In the genomic region with DNA sequence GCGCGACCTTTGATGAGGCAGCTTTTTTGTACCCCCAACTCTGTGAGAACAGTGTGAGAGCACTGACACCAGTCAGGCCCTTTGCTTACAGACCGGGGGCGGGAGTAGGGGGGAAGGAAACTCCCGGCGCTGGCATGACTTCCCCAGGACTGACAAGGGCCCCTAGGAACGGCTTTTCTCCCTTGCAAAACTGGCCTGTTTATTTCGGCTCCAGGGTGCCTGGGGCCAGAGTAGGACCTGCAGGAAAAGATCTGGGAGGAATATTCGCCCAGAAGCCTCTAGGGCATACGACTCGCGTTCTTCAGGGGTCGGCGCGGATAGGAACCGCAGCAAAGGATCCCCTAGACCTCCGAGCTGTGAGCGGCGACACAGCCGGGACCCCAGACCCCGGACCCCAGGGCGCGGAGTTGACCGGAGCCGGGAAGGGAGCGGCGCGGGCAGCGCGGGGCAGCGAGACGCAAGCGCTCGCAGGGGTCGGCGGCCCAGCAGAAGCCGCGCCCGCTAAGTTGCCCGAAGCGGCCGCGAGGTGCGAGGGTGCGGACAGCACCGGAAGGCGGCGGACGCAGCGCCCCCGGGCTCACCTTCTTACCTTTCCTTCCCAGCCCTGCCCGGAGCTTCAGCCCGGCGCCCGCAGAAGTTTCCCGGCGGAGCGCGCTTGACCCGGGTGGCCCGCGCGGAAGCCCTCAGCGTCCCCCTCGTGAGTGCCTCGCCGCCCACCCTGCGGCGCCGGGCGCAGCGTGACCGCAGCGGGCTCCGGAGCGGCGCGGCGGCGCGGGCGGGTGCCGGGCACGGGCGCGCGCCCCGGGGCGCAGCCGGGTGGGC, we compare ENCODE assay signal across 8 cellular contexts. TPM values are rescaled to one million over a fixed set of nuclear protein-coding genes. Genes with fewer than 3 reads are reported as not detected.
DNase-seq lines count a peak whose midpoint lies in the region; ATAC-seq and TF ChIP-seq lines count a peak whose summit lies in the region.

Gene POPDC3 (minus strand): TSS at position 771 of the 822 bp plus-strand sequence. CDS start 18,105 bp downstream, outside the sequence.

- H3K4me3 ChIP-seq in dorsolateral prefrontal cortex (peak within 1 kb of the TSS; percentile 52 to 82 (median 73)), lower lobe of right lung (peak within 1 kb of the TSS; percentile 50), testis (peak within 1 kb of the TSS; percentile 55 to 73)

- TF ChIP-seq CTCF in dorsolateral prefrontal cortex (IDR thresholded peaks at IDR 0.05 in 54 of 56, conservative IDR thresholded peaks at IDR 0.05 in 2 of 56; ENCODE audit: low read depth in 1 of 56, partially characterized antibody in 56 of 56) (peak in 2 of 56 donors; percentile 18), lower lobe of right lung (IDR thresholded peaks at IDR 0.05) (no peak), testis (IDR thresholded peaks at IDR 0.05) (no peak)

- H3K36me3 ChIP-seq in lower lobe of right lung (no peaks in the 10 kb centered on the region), testis (ENCODE audit: low read depth, missing control alignments) (no peaks in the 10 kb centered on the region)

- intact Hi-C loops in dorsolateral prefrontal cortex (cut with DNase I) (loop anchor here (2.0 to 10.0 kb wide), 3 partner anchors 43 to 223 kb away; partner anchors contain the start of gene PREP (in 1 of the 2)), lower lobe of right lung (cut with DNase I) (no loop called here), testis (cut with DNase I; ENCODE audit: low total_unique reads) (no loop called here)

- no peak for TF ChIP-seq POLR2A in testis (IDR thresholded peaks at IDR 0.05)

- H3K9me3 ChIP-seq in lower lobe of right lung = no peaks in the 10 kb centered on the region
- no peaks in the 10 kb centered on the region for H3K9me3 ChIP-seq in testis

- ATAC-seq in GM18511 (IDR thresholded peaks at IDR 0.05; ENCODE audit: unreplicated experiment) (peak; percentile 62), lower lobe of right lung (peak; percentile 61 to 85), HG03025 (IDR thresholded peaks at IDR 0.05; ENCODE audit: low FRiP score, unreplicated experiment) (no peak)

- H3K27me3 ChIP-seq in dorsolateral prefrontal cortex (peaks cover 0 to 7% (median 0%) of the 10 kb centered on the region in 45 donors), lower lobe of right lung (ENCODE audit: low read depth) (peaks cover 21% of the 10 kb centered on the region), testis (no peaks in the 10 kb centered on the region)

- peak; percentile 61 for DNase-seq in AG20443 (ENCODE audit: low spot score)
- peak; percentile 20 for DNase-seq in NCI-H510A treated with DMSO at 0.1 percent for 48 hours (lab: John Stamatoyannopoulos, UW)
- DNase-seq in dorsolateral prefrontal cortex = peak in 6 of 10 donors; percentile 22 to 58 (median 50)
- no peak for DNase-seq in lower lobe of right lung
- DNase-seq in testis = peak; percentile 29
- DNase-seq in RKO (ENCODE audit: low spot score) = no peak

- H3K27ac ChIP-seq in dorsolateral prefrontal cortex (peak within 1 kb of the TSS; percentile 58 to 96 (median 92)), lower lobe of right lung (no peak within 1 kb of the TSS), testis (peak within 1 kb of the TSS; percentile 58 to 80)

- WGBS in testis, 2 donors = 5 to 6% methylated on average over 32 to 58 of the region's 90 CpGs

- H3K4me1 ChIP-seq in lower lobe of right lung (peaks cover 5% of the 10 kb centered on the region), testis (no peaks in the 10 kb centered on the region)

RNA-seq across cellular contexts. Expression of gene POPDC3, which starts in this region (rescaled TPM):
- total RNA-seq in dorsolateral prefrontal cortex = 10 to 100 TPM in 119 of 120 experiments, 1 to 10 TPM in 1; 8.8 to 27.8 (median 19.1) TPM
- 0.80 TPM for total RNA-seq in lower lobe of right lung
- 1 to 10 TPM; 7.8 to 9.8 TPM for total RNA-seq in testis
- polyA plus RNA-seq in testis (ENCODE audit: insufficient read depth, low read depth, low replicate concordance) = 13.8 TPM

Comparison
In these comparisons a context has a peak if more than half of its experiments do, and no peak if none do; other contexts are left out.
1. Peak in ATAC-seq and H3K4me3 ChIP-seq in lower lobe of right lung; RNA of the gene not detected or under 1 TPM.
2. DNase-seq: peak in AG20443 (single experiment), NCI-H510A treated with DMSO at 0.1 percent for 48 hours (single experiment), dorsolateral prefrontal cortex (6 of 10) and testis (single experiment); none in lower lobe of right lung (single experiment) and RKO (single experiment).
3. intact Hi-C loops: an anchor here in dorsolateral prefrontal cortex (2.0 to 10.0 kb wide); none called in lower lobe of right lung and testis.
4. Peak in every context shown above with its lines, with median percentiles within 50 percentile points of each other: H3K4me3 ChIP-seq.